Comparison of ENCODE assay signal across 1 cellular context in the genomic region with DNA sequence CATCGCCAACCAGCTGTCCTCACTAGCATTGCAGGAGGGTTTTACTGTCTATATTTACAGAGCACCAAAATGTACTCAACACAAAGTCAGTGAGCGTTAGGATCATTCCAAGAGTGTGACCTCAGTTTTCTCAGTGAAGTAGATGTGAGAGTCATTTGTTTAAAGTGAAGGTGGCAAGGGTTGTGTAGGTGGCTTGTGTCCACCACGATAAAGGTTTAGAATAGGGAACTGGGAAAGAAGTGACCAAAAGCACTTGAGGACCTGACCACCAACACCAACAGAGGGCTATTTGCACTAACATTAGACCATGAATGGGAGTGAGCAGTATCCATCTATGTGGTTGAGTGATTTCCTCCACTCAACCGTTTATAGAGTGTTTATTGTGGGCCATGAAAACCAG.
TF ChIP-seq lines count a peak whose summit lies in the region.

No MANE protein-coding gene starts in this region.

TF ChIP-seq in GM12878, 131 proteins besides CTCF, POLR2A, EP300 and RAD21 (continued from another document):
- TF ChIP-seq, protein P1, sequence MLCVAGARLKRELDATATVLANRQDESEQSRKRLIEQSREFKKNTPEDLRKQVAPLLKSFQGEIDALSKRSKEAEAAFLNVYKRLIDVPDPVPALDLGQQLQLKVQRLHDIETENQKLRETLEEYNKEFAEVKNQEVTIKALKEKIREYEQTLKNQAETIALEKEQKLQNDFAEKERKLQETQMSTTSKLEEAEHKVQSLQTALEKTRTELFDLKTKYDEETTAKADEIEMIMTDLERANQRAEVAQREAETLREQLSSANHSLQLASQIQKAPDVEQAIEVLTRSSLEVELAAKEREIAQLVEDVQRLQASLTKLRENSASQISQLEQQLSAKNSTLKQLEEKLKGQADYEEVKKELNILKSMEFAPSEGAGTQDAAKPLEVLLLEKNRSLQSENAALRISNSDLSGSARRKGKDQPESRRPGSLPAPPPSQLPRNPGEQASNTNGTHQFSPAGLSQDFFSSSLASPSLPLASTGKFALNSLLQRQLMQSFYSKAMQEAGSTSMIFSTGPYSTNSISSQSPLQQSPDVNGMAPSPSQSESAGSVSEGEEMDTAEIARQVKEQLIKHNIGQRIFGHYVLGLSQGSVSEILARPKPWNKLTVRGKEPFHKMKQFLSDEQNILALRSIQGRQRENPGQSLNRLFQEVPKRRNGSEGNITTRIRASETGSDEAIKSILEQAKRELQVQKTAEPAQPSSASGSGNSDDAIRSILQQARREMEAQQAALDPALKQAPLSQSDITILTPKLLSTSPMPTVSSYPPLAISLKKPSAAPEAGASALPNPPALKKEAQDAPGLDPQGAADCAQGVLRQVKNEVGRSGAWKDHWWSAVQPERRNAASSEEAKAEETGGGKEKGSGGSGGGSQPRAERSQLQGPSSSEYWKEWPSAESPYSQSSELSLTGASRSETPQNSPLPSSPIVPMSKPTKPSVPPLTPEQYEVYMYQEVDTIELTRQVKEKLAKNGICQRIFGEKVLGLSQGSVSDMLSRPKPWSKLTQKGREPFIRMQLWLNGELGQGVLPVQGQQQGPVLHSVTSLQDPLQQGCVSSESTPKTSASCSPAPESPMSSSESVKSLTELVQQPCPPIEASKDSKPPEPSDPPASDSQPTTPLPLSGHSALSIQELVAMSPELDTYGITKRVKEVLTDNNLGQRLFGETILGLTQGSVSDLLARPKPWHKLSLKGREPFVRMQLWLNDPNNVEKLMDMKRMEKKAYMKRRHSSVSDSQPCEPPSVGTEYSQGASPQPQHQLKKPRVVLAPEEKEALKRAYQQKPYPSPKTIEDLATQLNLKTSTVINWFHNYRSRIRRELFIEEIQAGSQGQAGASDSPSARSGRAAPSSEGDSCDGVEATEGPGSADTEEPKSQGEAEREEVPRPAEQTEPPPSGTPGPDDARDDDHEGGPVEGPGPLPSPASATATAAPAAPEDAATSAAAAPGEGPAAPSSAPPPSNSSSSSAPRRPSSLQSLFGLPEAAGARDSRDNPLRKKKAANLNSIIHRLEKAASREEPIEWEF (IDR thresholded peaks at IDR 0.05; ENCODE audit: insufficient replicate concordance, low read depth, low read length) = no peak
- TF ChIP-seq CREM (IDR thresholded peaks at IDR 0.05; ENCODE audit: low read depth) (no peak), SMARCA5 (IDR thresholded peaks at IDR 0.05) (no peak), SPI1 (IDR thresholded peaks at IDR 0.05; ENCODE audit: borderline replicate concordance, insufficient read depth, low read depth, low read length) (peak; percentile 86), WRNIP1 (IDR thresholded peaks at IDR 0.05; ENCODE audit: borderline replicate concordance, low read depth, low read length) (no peak), BACH1 (IDR thresholded peaks at IDR 0.05; ENCODE audit: borderline replicate concordance) (no peak), NBN (IDR thresholded peaks at IDR 0.05) (no peak), NFIC (IDR thresholded peaks at IDR 0.05; ENCODE audit: low read depth, low read length) (peak; percentile 38; the same call in 1 of the 2 replicates)
- TF ChIP-seq, protein P2, sequence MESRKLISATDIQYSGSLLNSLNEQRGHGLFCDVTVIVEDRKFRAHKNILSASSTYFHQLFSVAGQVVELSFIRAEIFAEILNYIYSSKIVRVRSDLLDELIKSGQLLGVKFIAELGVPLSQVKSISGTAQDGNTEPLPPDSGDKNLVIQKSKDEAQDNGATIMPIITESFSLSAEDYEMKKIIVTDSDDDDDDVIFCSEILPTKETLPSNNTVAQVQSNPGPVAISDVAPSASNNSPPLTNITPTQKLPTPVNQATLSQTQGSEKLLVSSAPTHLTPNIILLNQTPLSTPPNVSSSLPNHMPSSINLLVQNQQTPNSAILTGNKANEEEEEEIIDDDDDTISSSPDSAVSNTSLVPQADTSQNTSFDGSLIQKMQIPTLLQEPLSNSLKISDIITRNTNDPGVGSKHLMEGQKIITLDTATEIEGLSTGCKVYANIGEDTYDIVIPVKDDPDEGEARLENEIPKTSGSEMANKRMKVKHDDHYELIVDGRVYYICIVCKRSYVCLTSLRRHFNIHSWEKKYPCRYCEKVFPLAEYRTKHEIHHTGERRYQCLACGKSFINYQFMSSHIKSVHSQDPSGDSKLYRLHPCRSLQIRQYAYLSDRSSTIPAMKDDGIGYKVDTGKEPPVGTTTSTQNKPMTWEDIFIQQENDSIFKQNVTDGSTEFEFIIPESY (IDR thresholded peaks at IDR 0.05) = no peak
- TF ChIP-seq, protein P3, sequence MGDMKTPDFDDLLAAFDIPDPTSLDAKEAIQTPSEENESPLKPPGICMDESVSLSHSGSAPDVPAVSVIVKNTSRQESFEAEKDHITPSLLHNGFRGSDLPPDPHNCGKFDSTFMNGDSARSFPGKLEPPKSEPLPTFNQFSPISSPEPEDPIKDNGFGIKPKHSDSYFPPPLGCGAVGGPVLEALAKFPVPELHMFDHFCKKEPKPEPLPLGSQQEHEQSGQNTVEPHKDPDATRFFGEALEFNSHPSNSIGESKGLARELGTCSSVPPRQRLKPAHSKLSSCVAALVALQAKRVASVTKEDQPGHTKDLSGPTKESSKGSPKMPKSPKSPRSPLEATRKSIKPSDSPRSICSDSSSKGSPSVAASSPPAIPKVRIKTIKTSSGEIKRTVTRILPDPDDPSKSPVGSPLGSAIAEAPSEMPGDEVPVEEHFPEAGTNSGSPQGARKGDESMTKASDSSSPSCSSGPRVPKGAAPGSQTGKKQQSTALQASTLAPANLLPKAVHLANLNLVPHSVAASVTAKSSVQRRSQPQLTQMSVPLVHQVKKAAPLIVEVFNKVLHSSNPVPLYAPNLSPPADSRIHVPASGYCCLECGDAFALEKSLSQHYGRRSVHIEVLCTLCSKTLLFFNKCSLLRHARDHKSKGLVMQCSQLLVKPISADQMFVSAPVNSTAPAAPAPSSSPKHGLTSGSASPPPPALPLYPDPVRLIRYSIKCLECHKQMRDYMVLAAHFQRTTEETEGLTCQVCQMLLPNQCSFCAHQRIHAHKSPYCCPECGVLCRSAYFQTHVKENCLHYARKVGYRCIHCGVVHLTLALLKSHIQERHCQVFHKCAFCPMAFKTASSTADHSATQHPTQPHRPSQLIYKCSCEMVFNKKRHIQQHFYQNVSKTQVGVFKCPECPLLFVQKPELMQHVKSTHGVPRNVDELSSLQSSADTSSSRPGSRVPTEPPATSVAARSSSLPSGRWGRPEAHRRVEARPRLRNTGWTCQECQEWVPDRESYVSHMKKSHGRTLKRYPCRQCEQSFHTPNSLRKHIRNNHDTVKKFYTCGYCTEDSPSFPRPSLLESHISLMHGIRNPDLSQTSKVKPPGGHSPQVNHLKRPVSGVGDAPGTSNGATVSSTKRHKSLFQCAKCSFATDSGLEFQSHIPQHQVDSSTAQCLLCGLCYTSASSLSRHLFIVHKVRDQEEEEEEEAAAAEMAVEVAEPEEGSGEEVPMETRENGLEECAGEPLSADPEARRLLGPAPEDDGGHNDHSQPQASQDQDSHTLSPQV (IDR thresholded peaks at IDR 0.05) = no peak
